Comparison of ENCODE assay signal across 8 cellular contexts in genomic region chr11:2929511-2929879, GRCh38. TPM values are rescaled to one million over a fixed set of nuclear protein-coding genes. Genes with fewer than 3 reads are reported as not detected.
DNase-seq lines count a peak whose midpoint lies in the region; ATAC-seq, FAIRE-seq and TF ChIP-seq lines count a peak whose summit lies in the region.

No MANE protein-coding gene starts in this region.

- no peak for TF ChIP-seq POLR2A in GM12892 (IDR thresholded peaks at IDR 0.05; ENCODE audit: low read depth, low read length)

- peaks cover 39 to 61% of the 10 kb centered on the region in 2 donors for H3K27me3 Mint-ChIP-seq in stimulated activated naive B cell treated with anti-CD40 and anti-IgM and Interleukin-4, amounts not matched to agents 10 μg/mL and 1 μg/mL and 100 μg/mL, for 72 hours

- H3K4me3 ChIP-seq in NT2/D1 (ENCODE audit: insufficient read length, low read depth) (peak overlapping the region; percentile 45), keratinocyte (ENCODE audit: control insufficient read depth in 2 of 3, extremely low read depth in 1 of 3, insufficient read depth in 2 of 3, low read depth in 1 of 3, low read length in 3 of 3) (peak overlapping the region; percentile 60 to 90 (median 64))

- no peaks in the 10 kb centered on the region for H3K36me3 Mint-ChIP-seq in stimulated activated naive B cell treated with anti-CD40 and anti-IgM and Interleukin-4, amounts not matched to agents 10 μg/mL and 1 μg/mL and 100 μg/mL, for 72 hours

- TF ChIP-seq CTCF in keratinocyte (optimal IDR thresholded peaks at IDR 0.05 in 1 of 3, IDR thresholded peaks at IDR 0.05 in 1 of 3, conservative IDR thresholded peaks at IDR 0.05 in 1 of 3; ENCODE audit: extremely low read depth in 1 of 3, insufficient read depth in 2 of 3, low read length in 3 of 3): no peak

- peak; percentile 19 to 38 for ATAC-seq in stimulated activated naive B cell treated with anti-CD40 and anti-IgM and Interleukin-4, amounts not matched to agents 10 μg/mL and 1 μg/mL and 100 μg/mL, for 72 hours (replicated peaks)
- no peak for ATAC-seq in HG02759 (IDR thresholded peaks at IDR 0.05; ENCODE audit: unreplicated experiment)

- H3K4me3 Mint-ChIP-seq in stimulated activated naive B cell treated with anti-CD40 and anti-IgM and Interleukin-4, amounts not matched to agents 10 μg/mL and 1 μg/mL and 100 μg/mL, for 72 hours: peak overlapping the region; percentile 84 to 86

- peaks cover 26% of the 10 kb centered on the region for H3K79me2 ChIP-seq in keratinocyte (ENCODE audit: control insufficient read depth, insufficient read depth, low read length)

- H3K4me2 ChIP-seq in keratinocyte (ENCODE audit: control insufficient read depth, extremely low read depth, insufficient read depth, low read depth, low read length): peak overlapping the region; percentile 91

- H3K9me3 Mint-ChIP-seq in stimulated activated naive B cell treated with anti-CD40 and anti-IgM and Interleukin-4, amounts not matched to agents 10 μg/mL and 1 μg/mL and 100 μg/mL, for 72 hours: no peaks in the 10 kb centered on the region

- peaks cover 16% of the 10 kb centered on the region; the same call in 1 of the 2 replicates for H3K9me3 ChIP-seq in NT2/D1 (ENCODE audit: insufficient read depth, low read length)
- no peaks in the 10 kb centered on the region for H3K9me3 ChIP-seq in keratinocyte (ENCODE audit: control insufficient read depth, low read depth, low read length)

- peaks cover 4% of the 10 kb centered on the region for H3K27me3 ChIP-seq in NT2/D1 (ENCODE audit: insufficient read depth, insufficient read length)
- H3K27me3 ChIP-seq in keratinocyte (ENCODE audit: control insufficient read depth, extremely low read depth, insufficient read depth, low read length): no peaks in the 10 kb centered on the region

- H3K9ac ChIP-seq in NT2/D1 (ENCODE audit: insufficient read length, low read depth) (peak overlapping the region; percentile 80), keratinocyte (ENCODE audit: control insufficient read depth, extremely low read depth, insufficient read depth, low read length) (peak overlapping the region; percentile 91)

- H3K36me3 ChIP-seq in NT2/D1 (ENCODE audit: insufficient read depth, insufficient read length, low read length): peaks cover 26% of the 10 kb centered on the region
- H3K36me3 ChIP-seq in keratinocyte (ENCODE audit: control insufficient read depth in 2 of 2, extremely low read depth in 1 of 2, insufficient read depth in 2 of 2, low read length in 2 of 2): peaks cover 2 to 7% of the 10 kb centered on the region in 2 experiments

- H3K9me1 ChIP-seq in keratinocyte (ENCODE audit: control insufficient read depth, extremely low read depth, insufficient read depth, low read length): peaks cover 3% of the 10 kb centered on the region

- no peak overlapping the region for H2AFZ ChIP-seq in keratinocyte (ENCODE audit: control insufficient read depth, low read length)

- H3K27ac ChIP-seq in keratinocyte (ENCODE audit: control insufficient read depth, insufficient read depth, low read length): peak overlapping the region; percentile 88

- peaks cover 17 to 46% of the 10 kb centered on the region in 2 donors for H3K4me1 Mint-ChIP-seq in stimulated activated naive B cell treated with anti-CD40 and anti-IgM and Interleukin-4, amounts not matched to agents 10 μg/mL and 1 μg/mL and 100 μg/mL, for 72 hours

- FAIRE-seq in keratinocyte (lab: Jason Lieb, UNC): no peak
- no peak for FAIRE-seq in GM12892 (lab: Jason Lieb, UNC)

- dilution Hi-C loops in keratinocyte (cut with MboI; ENCODE audit: extremely low pct_ligation_motif_present, low sequenced_read_pairs): no loop called here

- H3K27ac Mint-ChIP-seq in stimulated activated naive B cell treated with anti-CD40 and anti-IgM and Interleukin-4, amounts not matched to agents 10 μg/mL and 1 μg/mL and 100 μg/mL, for 72 hours: no peak overlapping the region

- DNase-seq in Daoy (ENCODE audit: low read depth): peak; percentile 85
- DNase-seq in NT2/D1 (ENCODE audit: low read depth, low spot score): no peak
- DNase-seq in astrocyte of the hippocampus (ENCODE audit: low read depth, low spot score): peak; percentile 87
- no peak for DNase-seq in keratinocyte (ENCODE audit: low read depth, low spot score)
- DNase-seq in stimulated activated naive B cell treated with anti-CD40 and anti-IgM and Interleukin-4, amounts not matched to agents 10 μg/mL and 1 μg/mL and 100 μg/mL, for 72 hours: peak; percentile 40
- no peak for DNase-seq in GM12892 (ENCODE audit: insufficient read length)
- no peak for DNase-seq in NCI-H1105 (lab: John Stamatoyannopoulos, UW)

- H3K4me1 ChIP-seq in NT2/D1 (ENCODE audit: insufficient read depth, insufficient read length) (peaks cover 37% of the 10 kb centered on the region), keratinocyte (ENCODE audit: control insufficient read depth, extremely low read depth, insufficient read depth, low read length) (peaks cover 47% of the 10 kb centered on the region)

- peaks cover 12% of the 10 kb centered on the region for H4K20me1 ChIP-seq in keratinocyte (ENCODE audit: control insufficient read depth, extremely low read depth, insufficient read depth, low read length)

RNA-seq across cellular contexts. Expression of gene PHLDA2, which starts 0.3 kb away (rescaled TPM):
- 3.9 and 6.4 TPM in 2 replicates for total RNA-seq in Daoy (2014; rRNA removed; shearing (Covaris generic))
- polyA plus RNA-seq in keratinocyte: 24.3 to 36.0 TPM (median 27.3 TPM) in 3 replicates
- 52.2 TPM for polyA plus RNA-seq in keratinocyte (2011; ENCODE audit: low read depth)
- polyA plus RNA-seq in keratinocyte (2011; cell fraction: cytosol; rRNA removed): 35.3 and 141 TPM in 2 replicates
- polyA plus RNA-seq in keratinocyte (2011; cell fraction: nucleus; rRNA removed): 15.6 and 36.1 TPM in 2 replicates
- polyA plus RNA-seq in keratinocyte (2012; ENCODE audit: low replicate concordance): 80.5 and 153 TPM in 2 replicates
- 2.6 to 28.4 TPM (median 4.5 TPM) in 3 replicates for polyA minus RNA-seq in keratinocyte
- polyA minus RNA-seq in keratinocyte (2011; cell fraction: cytosol; rRNA and poly(A)+ RNA removed): 91.1 TPM
- polyA minus RNA-seq in keratinocyte (2011; cell fraction: nucleus; rRNA and poly(A)+ RNA removed): 12.3 and 12.4 TPM in 2 replicates
- not detected for polyA plus RNA-seq in GM12892 (2012; ENCODE audit: missing spikeins)

RNA-seq across cellular contexts. Expression of gene CDKN1C, which starts 43.9 kb away (rescaled TPM):
- 4.9 and 5.1 TPM in 2 replicates for total RNA-seq in Daoy (2014; rRNA removed; shearing (Covaris generic))
- polyA plus RNA-seq in keratinocyte: 0.06 to 0.49 TPM (median 0.37 TPM) in 3 replicates
- polyA plus RNA-seq in keratinocyte (2011; ENCODE audit: low read depth): 9.8 TPM
- 0.21 and 0.24 TPM in 2 replicates for polyA plus RNA-seq in keratinocyte (2011; cell fraction: cytosol; rRNA removed)
- 0.23 and 0.27 TPM in 2 replicates for polyA plus RNA-seq in keratinocyte (2011; cell fraction: nucleus; rRNA removed)
- 0.26 and 7.1 TPM in 2 replicates for polyA plus RNA-seq in keratinocyte (2012; ENCODE audit: low replicate concordance)
- polyA minus RNA-seq in keratinocyte: not detected in 3 replicates
- 2.9 TPM for polyA minus RNA-seq in keratinocyte (2011; cell fraction: cytosol; rRNA and poly(A)+ RNA removed)
- polyA minus RNA-seq in keratinocyte (2011; cell fraction: nucleus; rRNA and poly(A)+ RNA removed): 0.31 and 0.84 TPM in 2 replicates
- polyA plus RNA-seq in GM12892 (2012; ENCODE audit: missing spikeins): not detected

Comparison
In these comparisons a context has a peak if more than half of its experiments do, and no peak if none do; other contexts are left out.
1. DNase-seq: peak in Daoy (single experiment), astrocyte of the hippocampus (single experiment) and stimulated activated naive B cell treated with anti-CD40 and anti-IgM and Interleukin-4, amounts not matched to agents 10 μg/mL and 1 μg/mL and 100 μg/mL, for 72 hours (single experiment); none in NT2/D1 (single experiment), keratinocyte (single experiment), GM12892 (single experiment) and NCI-H1105 (single experiment).